17 cellular contexts compared by ENCODE assay signal in genomic region chr1:227926896-227927885, GRCh38. TPM values are rescaled to one million over a fixed set of nuclear protein-coding genes. Genes with fewer than 3 reads are reported as not detected.
DNase-seq lines count a peak whose midpoint lies in the region; ATAC-seq and TF ChIP-seq lines count a peak whose summit lies in the region.
"Had no signal": no experiment of that assay in that cellular context is flagged by ENCODE, and none has a peak within 500 bp of the region (broad histone marks: within the 10 kb centered on the region; RNA-seq: fewer than 3 reads in every experiment).

No MANE protein-coding gene starts in this region.

- no peaks in the 10 kb centered on the region for H3K36me3 ChIP-seq in BE2C
- H3K36me3 ChIP-seq in neuronal stem cell (replicated peaks in 1 of 2; ENCODE audit: control insufficient read depth in 2 of 2, insufficient read depth in 2 of 2, low read length in 2 of 2): no peaks in the 10 kb centered on the region
- H3K36me3 ChIP-seq: BLaER1 had no signal

- H3K4ac ChIP-seq in neuronal stem cell (ENCODE audit: low read length): peak overlapping the region; percentile 84

- H2BK15ac ChIP-seq in neuronal stem cell (ENCODE audit: low read length): peak overlapping the region; percentile 97

- peak overlapping the region; percentile 97 for H2AK5ac ChIP-seq in neuronal stem cell (ENCODE audit: low read depth, low read length)

- no peak overlapping the region for H2AFZ ChIP-seq in neuronal stem cell (ENCODE audit: low read length)

- H3K9ac ChIP-seq in neuronal stem cell (ENCODE audit: low read depth, low read length, poor library complexity): peak overlapping the region; percentile 77
- H3K9ac ChIP-seq: BLaER1 had no signal

- H3K27ac ChIP-seq in RWPE1 (peak overlapping the region; percentile 41; the same call in 1 of the 2 replicates), neuronal stem cell (replicated peaks; ENCODE audit: low read length) (no peak overlapping the region)
- H3K27ac ChIP-seq: 22Rv1, BLaER1, HL-60 had no signal

- peak overlapping the region; percentile 65 for H4K8ac ChIP-seq in neuronal stem cell (ENCODE audit: low read depth, low read length)

- peak overlapping the region; percentile 14 for H3K4me2 ChIP-seq in neuronal stem cell (ENCODE audit: insufficient read depth, low read length, poor library complexity, severe bottlenecking)
- H3K4me2 ChIP-seq: BLaER1 had no signal

- CTCF ChIA-PET in RWPE1 (lab: Yijun Ruan, JAX): interaction anchor here (0.6 kb wide), 1 partner anchor 1020 kb away, joined by 3 read pairs; no protein-coding TSS in a partner anchor

- no peak overlapping the region for H3K14ac ChIP-seq in neuronal stem cell (ENCODE audit: low read length)

- H2BK12ac ChIP-seq in neuronal stem cell (ENCODE audit: low read length): peak overlapping the region; percentile 84

- H3K18ac ChIP-seq in neuronal stem cell (ENCODE audit: low read length): peak overlapping the region; percentile 92

- intact Hi-C loops in Right ventricle myocardium inferior (cut with DNase I): no loop called here
- intact Hi-C loops in cardiac septum (cut with DNase I): no loop called here

- H2BK120ac ChIP-seq in neuronal stem cell (ENCODE audit: low read depth, low read length): peak overlapping the region; percentile 87

- peak overlapping the region; percentile 53 for H2BK5ac ChIP-seq in neuronal stem cell (ENCODE audit: low read length)

- H3K4me1 ChIP-seq in BE2C (no peaks in the 10 kb centered on the region), neuronal stem cell (ENCODE audit: control insufficient read depth in 2 of 2, insufficient read depth in 1 of 2, low read depth in 1 of 2, low read length in 2 of 2) (peaks cover 0 to 22% of the 10 kb centered on the region in 2 donors)
- H3K4me1 ChIP-seq: Caco-2 had no signal

- H3K4me3 ChIP-seq in BE2C (ENCODE audit: low read depth, low read length): no peak overlapping the region
- no peak overlapping the region for H3K4me3 ChIP-seq in neuronal stem cell (ENCODE audit: low read length in 2 of 2)
- H3K4me3 ChIP-seq: BLaER1 had no signal

- WGBS in neuronal stem cell (ENCODE audit: extremely low coverage in 2 of 2, insufficient read length in 2 of 2, insufficient replicate concordance in 1 of 2), 2 donors: no CpG with 5 or more reads among the region's 20 CpGs

- H3K9me3 ChIP-seq in BE2C (no peaks in the 10 kb centered on the region), neuronal stem cell (replicated peaks in 1 of 2; ENCODE audit: control insufficient read depth in 2 of 2, insufficient read depth in 1 of 2, low read depth in 1 of 2, low read length in 2 of 2) (no peaks in the 10 kb centered on the region)
- H3K9me3 ChIP-seq: BLaER1, Caco-2 had no signal

- ATAC-seq in Right ventricle myocardium inferior (no peak), GM19455 (IDR thresholded peaks at IDR 0.05; ENCODE audit: unreplicated experiment) (no peak)

- H3K27me3 ChIP-seq in BE2C (no peaks in the 10 kb centered on the region), neuronal stem cell (ENCODE audit: control insufficient read depth in 3 of 3, insufficient read depth in 3 of 3, low read depth in 1 of 3, low read length in 3 of 3) (peaks cover 0 to 2% (median 0%) of the 10 kb centered on the region in 3 experiments)
- H3K27me3 ChIP-seq: BLaER1 had no signal

- peak overlapping the region; percentile 25 for H3K23ac ChIP-seq in neuronal stem cell (ENCODE audit: low read depth, low read length, poor library complexity)

- H3K79me1 ChIP-seq in neuronal stem cell (ENCODE audit: low read depth, low read length): peaks cover 5% of the 10 kb centered on the region

- POLR2A ChIA-PET in RWPE1 (lab: Yijun Ruan, JAX; ENCODE audit: low non-redundant PET): no interaction called here

- DNase-seq in Right ventricle myocardium inferior (ENCODE audit: missing footprints): peak; percentile 45
- DNase-seq in cardiac septum (ENCODE audit: low spot score): no peak
- DNase-seq in BE2C: peak; percentile 6
- no peak for DNase-seq in RWPE1 (ENCODE audit: low spot score)
- DNase-seq in neuronal stem cell (ENCODE audit: low spot score): no peak
- DNase-seq in NCI-H1694 (lab: John Stamatoyannopoulos, UW): no peak
- DNase-seq: Caco-2; CD8-positive, alpha-beta memory T cell; DND-41; GDM1; GOT3; HCEC 1CT had no signal

- TF ChIP-seq CTCF in BE2C (IDR thresholded peaks at IDR 0.05; ENCODE audit: low read depth, low read length): no peak
- TF ChIP-seq CTCF in RWPE1 (conservative IDR thresholded peaks at IDR 0.05; ENCODE audit: low read depth): no peak

- no peak overlapping the region for H4K91ac ChIP-seq in neuronal stem cell (ENCODE audit: low read depth, low read length, poor library complexity)

RNA-seq across cellular contexts. Expression of gene WNT9A, which starts 20.5 kb away (rescaled TPM):
- total RNA-seq in Right ventricle myocardium inferior: 0.73 TPM
- 6.5 TPM for total RNA-seq in cardiac septum
- not detected for polyA plus RNA-seq in BE2C (2012; ENCODE audit: insufficient read depth, insufficient read length, low read depth)
- polyA plus RNA-seq in neuronal stem cell (2013, experiment 1 of 2): 0.61 TPM
- polyA plus RNA-seq in neuronal stem cell (2013, experiment 2 of 2): 0.69 TPM
- total RNA-seq: A673 had no signal
- polyA plus RNA-seq: CD8-positive, alpha-beta memory T cell had no signal

Comparison
In these comparisons a context has a peak if more than half of its experiments do, and no peak if none do; other contexts are left out.
1. DNase-seq: peak in Right ventricle myocardium inferior (single experiment) and BE2C (single experiment); none in cardiac septum (single experiment), RWPE1 (single experiment), neuronal stem cell (single experiment) and NCI-H1694 (single experiment).